ENCODE assay signal across 8 cellular contexts in genomic region chr12:94100990-94101901, GRCh38. TPM values are rescaled to one million over a fixed set of nuclear protein-coding genes. Genes with fewer than 3 reads are reported as not detected.
DNase-seq lines count a peak whose midpoint lies in the region; ATAC-seq and TF ChIP-seq lines count a peak whose summit lies in the region.

No MANE protein-coding gene starts in this region.

- POLR2A ChIA-PET in HEK293 (lab: Yijun Ruan, JAX), result interaction anchor here (0.6 to 1.6 kb wide), 5 partner anchors 424 to 616 kb away, joined by 3 to 6 read pairs (median 4); partner anchors contain the start of gene CRADD

- no peaks in the 10 kb centered on the region for H3K36me3 Mint-ChIP-seq in activated naive CD8-positive, alpha-beta T cell treated with anti-CD3 and anti-CD28 coated beads, Interleukin-2, amount 50 U/mL, for 24 hours (ENCODE audit: low read depth)
- no peaks in the 10 kb centered on the region for H3K36me3 Mint-ChIP-seq in type B pancreatic cell

- peak overlapping the region; percentile 72 for H3K9ac ChIP-seq in DND-41 (ENCODE audit: low read depth, low read length)
- H3K9ac ChIP-seq in SU-DHL-6 (ENCODE audit: low read length), result no peak overlapping the region

- H3K27ac ChIP-seq in DND-41 (ENCODE audit: low read length) (peak overlapping the region; percentile 84), HEK293 (ENCODE audit: extremely low read depth, low read depth, low read length) (peak overlapping the region; percentile 60; the same call in 1 of the 2 replicates), SU-DHL-6 (ENCODE audit: low read depth, low read length) (no peak overlapping the region)

- peak overlapping the region; percentile 73 for H3K27ac Mint-ChIP-seq in activated naive CD8-positive, alpha-beta T cell treated with anti-CD3 and anti-CD28 coated beads, Interleukin-2, amount 50 U/mL, for 24 hours
- H3K27ac Mint-ChIP-seq in type B pancreatic cell, result no peak overlapping the region

- H3K79me2 ChIP-seq in DND-41 (ENCODE audit: insufficient read depth, low read length) (no peaks in the 10 kb centered on the region; the same call in 1 of the 2 replicates), SU-DHL-6 (ENCODE audit: insufficient read depth, low read length) (no peaks in the 10 kb centered on the region)

- peak overlapping the region; percentile 92 for H3K4me2 ChIP-seq in DND-41 (ENCODE audit: insufficient read depth, low read length)
- peak overlapping the region; percentile 35 for H3K4me2 ChIP-seq in SU-DHL-6 (ENCODE audit: low read depth, low read length, poor library complexity, severe bottlenecking)

- H3K9me3 ChIP-seq in DND-41 (ENCODE audit: insufficient read depth, low read length, severe bottlenecking) (no peaks in the 10 kb centered on the region), HEK293 (ENCODE audit: control insufficient read depth, insufficient read depth, low read depth, low read length) (no peaks in the 10 kb centered on the region), SU-DHL-6 (ENCODE audit: insufficient read depth, low read length) (no peaks in the 10 kb centered on the region)

- CTCF ChIA-PET in HEK293 (lab: Yijun Ruan, JAX), result interaction anchor here (0.5 to 6.1 kb wide), 130 partner anchors 7 to 1792 kb away, joined by 3 to 127 read pairs (median 4); no protein-coding TSS in a partner anchor

- DNase-seq in DND-41 (peak; percentile 85), NCI-H1105 (lab: John Stamatoyannopoulos, UW) (peak; percentile 75), left cardiac atrium (peak; percentile 79), posterior vena cava (ENCODE audit: low spot score) (peak; percentile 95), type B pancreatic cell (ENCODE audit: extremely low spot score, unreplicated experiment) (peak; percentile 88)
- peak; percentile 87 for DNase-seq in activated naive CD8-positive, alpha-beta T cell treated with anti-CD3 and anti-CD28 coated beads, Interleukin-2, amount 50 U/mL, for 24 hours

- intact Hi-C loops in left cardiac atrium (cut with DNase I) (loop anchor here (2.0 to 5.0 kb wide), 5 partner anchors 334 to 1114 kb away; no protein-coding TSS in a partner anchor), posterior vena cava (cut with DNase I) (loop anchor here in 1 of 2 donors (5.0 kb wide), 2 partner anchors 534 to 599 kb away; no protein-coding TSS in a partner anchor)

- peaks cover 32% of the 10 kb centered on the region for H3K4me1 Mint-ChIP-seq in activated naive CD8-positive, alpha-beta T cell treated with anti-CD3 and anti-CD28 coated beads, Interleukin-2, amount 50 U/mL, for 24 hours
- H3K4me1 Mint-ChIP-seq in type B pancreatic cell (ENCODE audit: unreplicated experiment), result peaks cover 8% of the 10 kb centered on the region

- H3K4me3 Mint-ChIP-seq in activated naive CD8-positive, alpha-beta T cell treated with anti-CD3 and anti-CD28 coated beads, Interleukin-2, amount 50 U/mL, for 24 hours, result peak overlapping the region; percentile 79
- H3K4me3 Mint-ChIP-seq in type B pancreatic cell, result peak overlapping the region; percentile 90

- H3K9me2 ChIP-seq in SU-DHL-6 (replicated peaks; ENCODE audit: insufficient read depth, low read length), result no peaks in the 10 kb centered on the region

- peak overlapping the region; percentile 35 to 58 for H3K4me3 ChIP-seq in DND-41 (ENCODE audit: low read depth in 1 of 2, low read length in 2 of 2)
- peak overlapping the region; percentile 42 for H3K4me3 ChIP-seq in HEK293 (ENCODE audit: low read depth, low read length)
- H3K4me3 ChIP-seq in SU-DHL-6 (ENCODE audit: insufficient read depth, low read length, poor library complexity, severe bottlenecking), result no peak overlapping the region

- no peaks in the 10 kb centered on the region for H4K20me1 ChIP-seq in DND-41 (ENCODE audit: insufficient read depth, low read length)
- H4K20me1 ChIP-seq in SU-DHL-6 (ENCODE audit: low read depth, low read length), result no peaks in the 10 kb centered on the region

- H3K4me1 ChIP-seq in DND-41 (ENCODE audit: insufficient read depth, low read length) (peaks cover 45% of the 10 kb centered on the region), HEK293 (ENCODE audit: control insufficient read depth, insufficient read depth, low read length) (no peaks in the 10 kb centered on the region)

- peaks cover 35% of the 10 kb centered on the region for H3K27me3 Mint-ChIP-seq in activated naive CD8-positive, alpha-beta T cell treated with anti-CD3 and anti-CD28 coated beads, Interleukin-2, amount 50 U/mL, for 24 hours
- H3K27me3 Mint-ChIP-seq in type B pancreatic cell, result peaks cover 67% of the 10 kb centered on the region

- H3F3A ChIP-seq in SU-DHL-6 (ENCODE audit: insufficient read depth), result no peaks in the 10 kb centered on the region

- TF ChIP-seq CTCF in DND-41 (IDR thresholded peaks at IDR 0.05; ENCODE audit: borderline replicate concordance, extremely low read depth, low read length, poor library complexity, severe bottlenecking) (peak; percentile 93), HEK293 (tag by site-specific recombination; IDR thresholded peaks at IDR 0.05) (peak; percentile 85), SU-DHL-6 (IDR thresholded peaks at IDR 0.05; ENCODE audit: insufficient read depth, low read length, poor library complexity, severe bottlenecking) (peak; percentile 66), type B pancreatic cell (conservative IDR thresholded peaks at IDR 0.05) (peak; percentile 97)

- no peaks in the 10 kb centered on the region for H3K9me3 Mint-ChIP-seq in activated naive CD8-positive, alpha-beta T cell treated with anti-CD3 and anti-CD28 coated beads, Interleukin-2, amount 50 U/mL, for 24 hours
- no peaks in the 10 kb centered on the region for H3K9me3 Mint-ChIP-seq in type B pancreatic cell

- ATAC-seq in DND-41 (ENCODE audit: insufficient read depth, low read depth) (peak; percentile 61), left cardiac atrium (peak; percentile 94 to 95)
- ATAC-seq in activated naive CD8-positive, alpha-beta T cell treated with anti-CD3 and anti-CD28 coated beads, Interleukin-2, amount 50 U/mL, for 24 hours, result peak; percentile 71

- no peaks in the 10 kb centered on the region for H3K36me3 ChIP-seq in DND-41 (ENCODE audit: insufficient read depth, low read length)
- no peaks in the 10 kb centered on the region for H3K36me3 ChIP-seq in HEK293 (ENCODE audit: control insufficient read depth in 2 of 2, insufficient read depth in 1 of 2, low read length in 2 of 2)
- no peaks in the 10 kb centered on the region for H3K36me3 ChIP-seq in SU-DHL-6 (ENCODE audit: low read length)

- peak overlapping the region; percentile 83 for H2AFZ ChIP-seq in DND-41 (ENCODE audit: low read depth, low read length)
- H2AFZ ChIP-seq in SU-DHL-6 (ENCODE audit: low read depth, low read length, severe bottlenecking), result no peak overlapping the region

- no peaks in the 10 kb centered on the region for H3K27me3 ChIP-seq in DND-41 (ENCODE audit: insufficient read depth, low read length, poor library complexity)
- H3K27me3 ChIP-seq in SU-DHL-6 (ENCODE audit: low read length), result no peaks in the 10 kb centered on the region

TF ChIP-seq in HEK293, 187 proteins besides CTCF, POLR2A, EP300 and RAD21 (continues in another document):
- TF ChIP-seq ZBTB8A (tag by site-specific recombination; IDR thresholded peaks at IDR 0.05), result peak; percentile 86
- peak; percentile 80; the same call in 1 of the 2 replicates for TF ChIP-seq ZNF561 (tag by site-specific recombination; IDR thresholded peaks at IDR 0.05; ENCODE audit: borderline replicate concordance)
- TF ChIP-seq ZNF654 (tag by site-specific recombination; IDR thresholded peaks at IDR 0.05; ENCODE audit: low read depth), result peak; percentile 68
- 0 out of 2 replicates have a peak, but pooled peaks have one; percentile 34 for TF ChIP-seq ZNF660 (tag by site-specific recombination; IDR thresholded peaks at IDR 0.05)
- peak; percentile 32 for TF ChIP-seq ZBTB26 (tag by site-specific recombination; optimal IDR thresholded peaks at IDR 0.05)
- TF ChIP-seq ZBTB6 (tag by site-specific recombination; IDR thresholded peaks at IDR 0.05), result peak; percentile 96
- 0 out of 2 replicates have a peak, but pooled peaks have one; percentile 19 for TF ChIP-seq ZNF501 (tag by site-specific recombination; IDR thresholded peaks at IDR 0.05)
- peak; percentile 23; the same call in 1 of the 2 replicates for TF ChIP-seq PATZ1 (tag by site-specific recombination; IDR thresholded peaks at IDR 0.05)
- no peak for TF ChIP-seq TRIM28 (IDR thresholded peaks at IDR 0.05; ENCODE audit: borderline replicate concordance, low read length)

RNA-seq across cellular contexts. Expression of gene PLXNC1, which starts 47.1 kb away (rescaled TPM):
- total RNA-seq in left cardiac atrium, result 1 to 10 TPM; 3.2 to 4.1 TPM
- 10 to 100 TPM in 1 of 2 donors, 1 to 10 TPM in 1; 9.2 to 15.3 TPM for total RNA-seq in posterior vena cava
- 7.1 and 8.3 TPM in 2 replicates for total RNA-seq in type B pancreatic cell (ENCODE audit: low replicate concordance)
